9 cellular contexts compared by ENCODE assay signal in genomic region chr5:54390015-54390414, GRCh38.
A peak's percentile ranks its signal among the peaks of the same experiment; 100 is the strongest.
DNase-seq lines count a peak whose midpoint lies in the region; ATAC-seq and TF ChIP-seq lines count a peak whose summit lies in the region.
"Had no signal": no experiment of that assay in that cellular context is flagged by ENCODE, and none has a peak within 500 bp of the region (broad histone marks: within the 10 kb centered on the region; RNA-seq: fewer than 3 reads in every experiment).

No MANE protein-coding gene starts in this region.

- no peaks in the 10 kb centered on the region for H3K9me3 ChIP-seq in IMR-90 (ENCODE audit: control insufficient read depth, insufficient read depth, low read length)
- H3K9me3 ChIP-seq: upper lobe of right lung had no signal

- no peak overlapping the region for H2AK5ac ChIP-seq in IMR-90 (ENCODE audit: low read depth, low read length)

- peak; percentile 89 for DNase-seq in AG04449 (ENCODE audit: low read depth, low spot score)
- peak; percentile 97 for DNase-seq in IMR-90
- DNase-seq in RKO (ENCODE audit: low spot score), result peak; percentile 80
- peak; percentile 52 for DNase-seq in fibroblast of villous mesenchyme (ENCODE audit: low read depth)
- DNase-seq in GM19238 (ENCODE audit: insufficient read length, low spot score), result no peak
- DNase-seq in NOMO-1 treated with DMSO at 0.1 percent for 48 hours (lab: John Stamatoyannopoulos, UW; ENCODE audit: unreplicated experiment), result no peak
- DNase-seq in stimulated activated CD4-positive, alpha-beta T cell treated with anti-CD3 and anti-CD28 coated beads, Interleukin-2, amount 100 ng/mL, for 24 hours, result no peak
- DNase-seq: upper lobe of right lung had no signal

- peak; percentile 82 for ATAC-seq in IMR-90 (ENCODE audit: low read depth)
- no peak for ATAC-seq in HG02588 (IDR thresholded peaks at IDR 0.05; ENCODE audit: unreplicated experiment)
- ATAC-seq: upper lobe of right lung had no signal

- no peak overlapping the region for H2BK20ac ChIP-seq in IMR-90 (ENCODE audit: low read depth, low read length)

- H3K23ac ChIP-seq in IMR-90 (ENCODE audit: low read depth, low read length), result no peak overlapping the region

- H3K79me1 ChIP-seq in IMR-90 (ENCODE audit: low read depth in 1 of 2, low read length in 2 of 2), result no peaks in the 10 kb centered on the region

- no peak overlapping the region for H3K18ac ChIP-seq in IMR-90 (ENCODE audit: low read depth, low read length)

- H4K8ac ChIP-seq in IMR-90 (ENCODE audit: low read depth in 2 of 2, low read length in 2 of 2), result no peak overlapping the region

- dilution Hi-C loops in IMR-90 (cut with HindIII; ENCODE audit: low sequenced_read_pairs, unreplicated experiment), result no loop called here

- POLR2A ChIA-PET in AG04449 (lab: Yijun Ruan, JAX) (interaction anchor here (1.5 kb wide), 1 partner anchor 80 kb away, joined by 3 read pairs; the partner anchor contains the start of gene ARL15), IMR-90 (lab: Charles Lee; ENCODE audit: unreplicated experiment) (no interaction called here)

- H3K4me1 ChIP-seq in IMR-90 (ENCODE audit: control insufficient read depth, insufficient read depth, low read length), result no peaks in the 10 kb centered on the region; the same call in 1 of the 2 replicates
- H3K4me1 ChIP-seq: upper lobe of right lung had no signal

- H2AFZ ChIP-seq in IMR-90 (replicated peaks; ENCODE audit: low read length, poor library complexity), result no peak overlapping the region

- H3K9me1 ChIP-seq in IMR-90 (ENCODE audit: insufficient read depth, low read length), result no peaks in the 10 kb centered on the region

- H2BK5ac ChIP-seq in IMR-90 (ENCODE audit: low read depth, low read length, poor library complexity, severe bottlenecking), result no peak overlapping the region

- H2BK120ac ChIP-seq in IMR-90 (ENCODE audit: low read depth, low read length), result no peak overlapping the region

- TF ChIP-seq RAD21 in IMR-90 (IDR thresholded peaks at IDR 0.05; ENCODE audit: low read length), result no peak

- in situ Hi-C loops in IMR-90 (cut with MboI; ENCODE audit: low sequenced_read_pairs), result no loop called here

- no peak for TF ChIP-seq CTCF in AG04449 (IDR thresholded peaks at IDR 0.05; ENCODE audit: insufficient read depth, low read length, missing control alignments)
- TF ChIP-seq CTCF in IMR-90 (conservative IDR thresholded peaks at IDR 0.05; ENCODE audit: low read depth, low read length), result no peak
- no peak for TF ChIP-seq CTCF in fibroblast of villous mesenchyme (IDR thresholded peaks at IDR 0.05; ENCODE audit: insufficient read depth, low read depth, low read length)

- no peaks in the 10 kb centered on the region for H4K20me1 ChIP-seq in IMR-90 (ENCODE audit: insufficient read depth, low read length)

- no peak overlapping the region for H2AK9ac ChIP-seq in IMR-90 (replicated peaks; ENCODE audit: low read depth, low read length, poor library complexity)

- H3K27me3 ChIP-seq in IMR-90 (ENCODE audit: control insufficient read depth, insufficient read depth, low read length), result peaks cover 5% of the 10 kb centered on the region
- H3K27me3 ChIP-seq: upper lobe of right lung had no signal

- TF ChIP-seq POLR2A in IMR-90 (IDR thresholded peaks at IDR 0.05; ENCODE audit: low read depth, low read length), result no peak

- H3K27ac ChIP-seq in IMR-90 (ENCODE audit: insufficient read depth, low read length), result no peak overlapping the region
- H3K27ac ChIP-seq: upper lobe of right lung had no signal

- no peak overlapping the region for H4K91ac ChIP-seq in IMR-90 (ENCODE audit: insufficient read depth, low read depth, low read length)

- H4K5ac ChIP-seq in IMR-90 (ENCODE audit: low read depth, low read length), result no peak overlapping the region

- BruUV-seq in IMR-90 (replicated peaks; lab: Mats Ljungman, UMichigan), result no TSS peak

- no peaks in the 10 kb centered on the region for H3K36me3 ChIP-seq in IMR-90 (ENCODE audit: control insufficient read depth, insufficient read depth, low read length)
- H3K36me3 ChIP-seq: upper lobe of right lung had no signal

- H3K56ac ChIP-seq in IMR-90 (ENCODE audit: extremely low read depth, insufficient read depth, low read length), result no peak overlapping the region

- H3K4me3 ChIP-seq in AG04449 (ENCODE audit: low read depth, low read length) (no peak overlapping the region), IMR-90 (ENCODE audit: insufficient read depth, low read depth, low read length) (no peak overlapping the region), fibroblast of villous mesenchyme (ENCODE audit: low read depth, low read length) (no peak overlapping the region)
- H3K4me3 ChIP-seq: upper lobe of right lung had no signal

- intact Hi-C loops in IMR-90 (cut with micrococcal nuclease), result no loop called here

- no peak overlapping the region for H2BK15ac ChIP-seq in IMR-90 (ENCODE audit: low read depth, low read length)

- H3K4me2 ChIP-seq in IMR-90 (ENCODE audit: low read depth, low read length), result no peak overlapping the region

- no peak overlapping the region for H3K4ac ChIP-seq in IMR-90 (ENCODE audit: low read depth, low read length)

- H3K14ac ChIP-seq in IMR-90 (replicated peaks; ENCODE audit: low read depth, low read length), result no peak overlapping the region

- no peak overlapping the region for H3K9ac ChIP-seq in IMR-90 (ENCODE audit: low read depth, low read length)

- CTCF ChIA-PET in AG04449 (lab: Yijun Ruan, JAX) (interaction anchor here (0.8 to 1.0 kb wide), 2 partner anchors 105 to 155 kb away, joined by 3 read pairs; no protein-coding TSS in a partner anchor), IMR-90 (lab: Yijun Ruan, JAX) (no interaction called here)

TF ChIP-seq in IMR-90, 13 proteins besides CTCF, POLR2A, EP300 and RAD21:
- TF ChIP-seq SMC3 (IDR thresholded peaks at IDR 0.05; ENCODE audit: low read depth, low read length) (no peak), NFE2L2 (IDR thresholded peaks at IDR 0.05; ENCODE audit: low read depth, low read length) (no peak), BHLHE40 (IDR thresholded peaks at IDR 0.05; ENCODE audit: low read depth, low read length) (no peak), ELK1 (IDR thresholded peaks at IDR 0.05; ENCODE audit: borderline replicate concordance, low read depth, low read length) (no peak), FOS (IDR thresholded peaks at IDR 0.05; ENCODE audit: low read depth, low read length) (no peak), MAZ (IDR thresholded peaks at IDR 0.05; ENCODE audit: borderline replicate concordance, low read depth, low read length) (no peak), CHD1 (IDR thresholded peaks at IDR 0.05; ENCODE audit: low read depth, low read length) (no peak)
- TF ChIP-seq, protein P1, sequence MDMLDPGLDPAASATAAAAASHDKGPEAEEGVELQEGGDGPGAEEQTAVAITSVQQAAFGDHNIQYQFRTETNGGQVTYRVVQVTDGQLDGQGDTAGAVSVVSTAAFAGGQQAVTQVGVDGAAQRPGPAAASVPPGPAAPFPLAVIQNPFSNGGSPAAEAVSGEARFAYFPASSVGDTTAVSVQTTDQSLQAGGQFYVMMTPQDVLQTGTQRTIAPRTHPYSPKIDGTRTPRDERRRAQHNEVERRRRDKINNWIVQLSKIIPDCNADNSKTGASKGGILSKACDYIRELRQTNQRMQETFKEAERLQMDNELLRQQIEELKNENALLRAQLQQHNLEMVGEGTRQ (IDR thresholded peaks at IDR 0.05; ENCODE audit: low read depth, low read length), result no peak

Comparison
In these comparisons a context has a peak if more than half of its experiments do, and no peak if none do; other contexts are left out.
1. DNase-seq: peak in AG04449 (single experiment), IMR-90 (single experiment), RKO (single experiment) and fibroblast of villous mesenchyme (single experiment); none in GM19238 (single experiment), NOMO-1 treated with DMSO at 0.1 percent for 48 hours (single experiment) and stimulated activated CD4-positive, alpha-beta T cell treated with anti-CD3 and anti-CD28 coated beads, Interleukin-2, amount 100 ng/mL, for 24 hours (0 of 2).